In genomic region chr5:17416374-17416773, GRCh38 we compare ENCODE assay signal across 3 cellular contexts.
DNase-seq lines count a peak whose midpoint lies in the region; ATAC-seq, FAIRE-seq and TF ChIP-seq lines count a peak whose summit lies in the region.
"Not testable (repeated sequence)": the region's sequence is repeated elsewhere in the genome, so short reads cannot be mapped to it uniquely, and the experiment has no call there.

No MANE protein-coding gene starts in this region.

- H3K4me3 ChIP-seq in HEK293 (ENCODE audit: low read depth, low read length); K562: not testable (repeated sequence)

- not testable (repeated sequence) for H2AFZ ChIP-seq in K562 (ENCODE audit: low read depth, low read length)

- intact Hi-C loops in K562 (cut with micrococcal nuclease) = not testable (repeated sequence)

- CTCF ChIA-PET in HEK293 (lab: Yijun Ruan, JAX); K562 (lab: Yijun Ruan, JAX; ENCODE audit: low intra/inter-chr PET ratio): not testable (repeated sequence)

- not testable (repeated sequence) for TF ChIP-seq RAD21 in K562 (CRISPR knock-in tag; conservative IDR thresholded peaks at IDR 0.05 in 1 of 2, IDR thresholded peaks at IDR 0.05 in 1 of 2)

- in situ Hi-C loops in K562 (cut with MboI) = not testable (repeated sequence)

- TF ChIP-seq POLR2A in K562 (conservative IDR thresholded peaks at IDR 0.05) = not testable (repeated sequence)

- not testable (repeated sequence) for TF ChIP-seq EP300 in K562 (IDR thresholded peaks at IDR 0.05; ENCODE audit: low read length)

- not testable (repeated sequence) for H3K36me3 Mint-ChIP-seq in glutamatergic neuron (ENCODE audit: unreplicated experiment)

- H3K9me3 ChIP-seq in HEK293 (ENCODE audit: control insufficient read depth, insufficient read depth, low read depth, low read length); K562 (replicated peaks; ENCODE audit: control insufficient read depth, insufficient read depth, low read depth, low read length): not testable (repeated sequence)

- H3K27me3 Mint-ChIP-seq in glutamatergic neuron (ENCODE audit: unreplicated experiment) = peaks cover 13% of the 10 kb centered on the region

- not testable (repeated sequence) for DNase-seq in K562 (ENCODE audit: extremely low read depth in 1 of 4, low spot score in 3 of 4); glutamatergic neuron

- peaks cover 21% of the 10 kb centered on the region for H3K9me3 Mint-ChIP-seq in glutamatergic neuron (ENCODE audit: unreplicated experiment)

- not testable (repeated sequence) for H3K27ac ChIP-seq in HEK293 (ENCODE audit: extremely low read depth, low read depth, low read length); K562 (ENCODE audit: extremely low read depth, low read depth, low read length)

- H3K36me3 ChIP-seq in HEK293 (ENCODE audit: control insufficient read depth in 2 of 2, insufficient read depth in 1 of 2, low read length in 2 of 2); K562 (ENCODE audit: control insufficient read depth, insufficient read depth, low read length): not testable (repeated sequence)

- BruUV-seq in K562 (replicated peaks; lab: Mats Ljungman, UMichigan) = not testable (repeated sequence)

- WGBS in K562 (ENCODE audit: insufficient coverage, low coverage, missing lambda C conversion rate) = 8% methylated on average over 3 of the region's 4 CpGs

- H3K4me2 ChIP-seq in K562 (ENCODE audit: insufficient read depth, low read length) = not testable (repeated sequence)

- H3K4me3 Mint-ChIP-seq in glutamatergic neuron (ENCODE audit: unreplicated experiment) = peak overlapping the region; percentile 15

- H3K9me1 ChIP-seq in K562 (ENCODE audit: control insufficient read depth, insufficient read depth, low read length) = not testable (repeated sequence)

- TF ChIP-seq CTCF in HEK293 (tag by site-specific recombination; IDR thresholded peaks at IDR 0.05); K562 (IDR thresholded peaks at IDR 0.05 in 2 of 3, conservative IDR thresholded peaks at IDR 0.05 in 1 of 3; ENCODE audit: insufficient read depth in 2 of 3, low read depth in 1 of 3, low read length in 3 of 3); glutamatergic neuron (IDR thresholded peaks at IDR 0.05; ENCODE audit: partially characterized antibody, unreplicated experiment): not testable (repeated sequence)

- H3K4me1 ChIP-seq in HEK293 (ENCODE audit: control insufficient read depth, insufficient read depth, low read length) = peaks cover 15% of the 10 kb centered on the region
- H3K4me1 ChIP-seq in K562 (replicated peaks in 1 of 2; ENCODE audit: control insufficient read depth in 2 of 2, insufficient read depth in 2 of 2, low read length in 2 of 2) = not testable (repeated sequence)

- not testable (repeated sequence) for FAIRE-seq in K562 (lab: Jason Lieb, UNC)

- H4K20me1 ChIP-seq in K562 (replicated peaks; ENCODE audit: control insufficient read depth, insufficient read depth, low read length) = not testable (repeated sequence)

- H3K9ac ChIP-seq in K562 (ENCODE audit: insufficient read depth in 1 of 2, low read depth in 2 of 2, low read length in 2 of 2) = not testable (repeated sequence)

- H3K27me3 ChIP-seq in K562 (ENCODE audit: control insufficient read depth in 2 of 2, insufficient read depth in 2 of 2, low read length in 2 of 2) = not testable (repeated sequence)

- peaks cover 36% of the 10 kb centered on the region for H3K4me1 Mint-ChIP-seq in glutamatergic neuron (ENCODE audit: low read depth, unreplicated experiment)

- H3K79me2 ChIP-seq in K562 (ENCODE audit: control insufficient read depth, insufficient read depth, low read length) = not testable (repeated sequence)

- ATAC-seq in K562 = not testable (repeated sequence)

- POLR2A ChIA-PET in HEK293 (lab: Yijun Ruan, JAX); K562 (lab: Yijun Ruan, JAX): not testable (repeated sequence)

- peak overlapping the region; percentile 100 for H3K27ac Mint-ChIP-seq in glutamatergic neuron (ENCODE audit: unreplicated experiment)

TF ChIP-seq in HEK293, 187 proteins besides CTCF, POLR2A, EP300 and RAD21:
- TF ChIP-seq, protein P1, sequence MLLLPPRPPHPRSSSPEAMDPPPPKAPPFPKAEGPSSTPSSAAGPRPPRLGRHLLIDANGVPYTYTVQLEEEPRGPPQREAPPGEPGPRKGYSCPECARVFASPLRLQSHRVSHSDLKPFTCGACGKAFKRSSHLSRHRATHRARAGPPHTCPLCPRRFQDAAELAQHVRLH (tag by site-specific recombination; IDR thresholded peaks at IDR 0.05) = 0 out of 2 replicates have a peak, but pooled peaks have one; percentile 26
- TF ChIP-seq ZNF146 (tag by site-specific recombination; IDR thresholded peaks at IDR 0.05) = peak; percentile 95

TF ChIP-seq in K562, 482 proteins besides CTCF, POLR2A, EP300 and RAD21:
- TF ChIP-seq ZNF146 (CRISPR knock-in tag; IDR thresholded peaks at IDR 0.05; ENCODE audit: unreplicated experiment) = peak; percentile 30
